ENCODE assay signal across 8 cellular contexts in the genomic region with DNA sequence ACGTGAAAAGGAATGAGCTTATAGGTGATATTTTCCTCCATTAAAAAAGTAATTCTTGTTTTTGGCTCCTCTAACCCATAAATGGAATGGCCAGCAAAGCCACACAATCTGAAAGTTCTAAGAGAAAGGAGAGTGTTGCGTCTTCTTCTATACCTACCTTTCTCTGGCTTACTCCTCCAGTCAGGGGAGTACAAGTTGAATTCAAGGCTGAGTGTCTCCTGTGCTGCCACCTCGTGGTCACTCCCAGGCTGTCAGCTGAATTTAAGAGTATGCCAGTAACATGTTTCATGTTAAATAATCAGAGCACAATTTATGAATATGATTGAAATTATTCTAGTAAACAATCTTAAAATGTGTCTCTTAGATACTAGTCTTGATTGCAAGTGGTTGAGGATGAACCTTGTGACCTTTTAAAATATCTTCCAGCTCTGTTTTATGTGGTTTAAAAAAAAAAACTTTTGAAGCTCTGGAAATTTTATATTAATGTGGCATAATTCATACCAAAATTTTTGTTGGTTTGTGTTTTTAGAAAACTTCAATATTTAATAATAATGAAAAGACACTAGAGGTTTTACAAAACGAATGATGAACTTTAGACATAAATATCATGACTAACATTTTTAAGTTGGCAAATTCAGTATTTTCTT. TPM values are rescaled to one million over a fixed set of nuclear protein-coding genes. Genes with fewer than 3 reads are reported as not detected.
DNase-seq lines count a peak whose midpoint lies in the region; ATAC-seq and TF ChIP-seq lines count a peak whose summit lies in the region.

No MANE protein-coding gene starts in this region.

- H3K9me3 ChIP-seq in Peyer's patch = no peaks in the 10 kb centered on the region

- H3K4me3 ChIP-seq in Jurkat, Clone E6-1 (ENCODE audit: low read length) = no peak overlapping the region
- no peak overlapping the region for H3K4me3 ChIP-seq in Peyer's patch
- no peak overlapping the region for H3K4me3 ChIP-seq in fibroblast of pulmonary artery (replicated peaks; ENCODE audit: low read depth, low read length)

- TF ChIP-seq POLR2A in Peyer's patch (IDR thresholded peaks at IDR 0.05) = no peak

- TF ChIP-seq CTCF in Peyer's patch (IDR thresholded peaks at IDR 0.05) (peak; percentile 29 to 81 (median 74)), fibroblast of pulmonary artery (IDR thresholded peaks at IDR 0.05; ENCODE audit: low read length, missing control alignments) (peak; percentile 95)

- peak; percentile 92 for DNase-seq in DMS53 (lab: John Stamatoyannopoulos, UW)
- peak; percentile 69 for DNase-seq in Jurkat, Clone E6-1 (ENCODE audit: low read depth, low spot score)
- peak; percentile 64 to 89 (median 80) for DNase-seq in Peyer's patch
- DNase-seq in activated T-cell treated with anti-CD3 and anti-CD28 coated beads, Interleukin-2, amount 50 U/mL, for 48 hours = peak; percentile 84 to 85
- peak; percentile 90 for DNase-seq in fibroblast of pulmonary artery (ENCODE audit: low read depth)
- peak; percentile 55 for DNase-seq in non-pigmented ciliary epithelial cell (ENCODE audit: low read depth)
- DNase-seq in superior temporal gyrus (ENCODE audit: extremely low spot score) = peak; percentile 71

- no peak overlapping the region for H3K27ac ChIP-seq in Peyer's patch

- no peaks in the 10 kb centered on the region for H3K27me3 ChIP-seq in Peyer's patch

- H3K36me3 ChIP-seq in Peyer's patch = no peaks in the 10 kb centered on the region

- ATAC-seq in GM21619 (IDR thresholded peaks at IDR 0.05; ENCODE audit: unreplicated experiment) = peak; percentile 96

- no peaks in the 10 kb centered on the region for H3K4me1 ChIP-seq in Peyer's patch

RNA-seq across cellular contexts. Expression of gene PTHLH, which starts 31.7 kb away (rescaled TPM):
- polyA plus RNA-seq in Jurkat, Clone E6-1 (2012; ENCODE audit: insufficient read depth, insufficient read length) = not detected
- total RNA-seq in Peyer's patch = not detected
